25 cellular contexts compared by ENCODE assay signal in genomic region chr3:104069114-104069513, GRCh38.
DNase-seq lines count a peak whose midpoint lies in the region; ATAC-seq and TF ChIP-seq lines count a peak whose summit lies in the region.
"Had no signal": no experiment of that assay in that cellular context is flagged by ENCODE, and none has a peak within 500 bp of the region (broad histone marks: within the 10 kb centered on the region; RNA-seq: fewer than 3 reads in every experiment).

No MANE protein-coding gene starts in this region.

- H3F3A ChIP-seq in GM23248 (ENCODE audit: insufficient read depth) (no peaks in the 10 kb centered on the region), neural progenitor cell (ENCODE audit: low read depth) (no peaks in the 10 kb centered on the region)

- H3K9me3 Mint-ChIP-seq in neural progenitor cell = no peaks in the 10 kb centered on the region

- no peak overlapping the region for H3K9ac ChIP-seq in GM23248
- no peak overlapping the region for H3K9ac ChIP-seq in neural progenitor cell

- no peak for TF ChIP-seq POLR2A in body of pancreas (IDR thresholded peaks at IDR 0.05)

- H3K4me2 ChIP-seq in GM23248 (ENCODE audit: unreplicated experiment) = no peak overlapping the region
- no peak overlapping the region for H3K4me2 ChIP-seq in neural progenitor cell

- intact Hi-C loops in body of pancreas (cut with DNase I) = no loop called here

- TF ChIP-seq CTCF in body of pancreas (IDR thresholded peaks at IDR 0.05) = no peak
- TF ChIP-seq CTCF in neural progenitor cell (IDR thresholded peaks at IDR 0.05) = no peak
- no peak for TF ChIP-seq CTCF in GM13977 (IDR thresholded peaks at IDR 0.05; ENCODE audit: extremely low read depth, insufficient read depth, missing control alignments)

- no peaks in the 10 kb centered on the region for H3K4me1 Mint-ChIP-seq in neural progenitor cell
- H3K4me1 Mint-ChIP-seq: activated naive CD8-positive, alpha-beta T cell treated with anti-CD3 and anti-CD28 coated beads, Interleukin-2, amount 10 ng/mL, durations not matched to agents 7 days and 5 days had no signal

- ATAC-seq in body of pancreas = no peak
- ATAC-seq: activated CD4-positive, CD25-positive, alpha-beta regulatory T cell treated with anti-CD3 and anti-CD28 coated beads, Interleukin-2, amount 50 U/mL, for 24 hours; gastrocnemius medialis had no signal

- H3K4me3 Mint-ChIP-seq in neural progenitor cell = no peak overlapping the region
- H3K4me3 Mint-ChIP-seq: activated CD4-positive, alpha-beta memory T cell treated with anti-CD3 and anti-CD28 coated beads for 36 hours; activated naive CD8-positive, alpha-beta T cell treated with anti-CD3 and anti-CD28 coated beads, Interleukin-2, amount 10 ng/mL, durations not matched to agents 7 days and 5 days had no signal

- no peak overlapping the region for H3K27ac Mint-ChIP-seq in neural progenitor cell
- H3K27ac Mint-ChIP-seq: activated CD4-positive, alpha-beta memory T cell treated with anti-CD3 and anti-CD28 coated beads for 36 hours; activated naive CD8-positive, alpha-beta T cell treated with anti-CD3 and anti-CD28 coated beads, Interleukin-2, amount 10 ng/mL, durations not matched to agents 7 days and 5 days had no signal

- H2AFZ ChIP-seq in GM23248 = no peak overlapping the region
- no peak overlapping the region for H2AFZ ChIP-seq in neural progenitor cell (replicated peaks)

- H3K4me1 ChIP-seq in GM23248 (ENCODE audit: insufficient read depth) (no peaks in the 10 kb centered on the region), body of pancreas (no peaks in the 10 kb centered on the region), neural progenitor cell (no peaks in the 10 kb centered on the region)
- H3K4me1 ChIP-seq: esophagus squamous epithelium, gastrocnemius medialis, sigmoid colon, stomach, tibial artery had no signal

- H3K4me3 ChIP-seq in GM23248 = no peak overlapping the region
- no peak overlapping the region for H3K4me3 ChIP-seq in body of pancreas
- H3K4me3 ChIP-seq in neural progenitor cell = no peak overlapping the region
- H3K4me3 ChIP-seq: esophagus squamous epithelium, gastrocnemius medialis, sigmoid colon, stomach, tibial artery had no signal

- H3K27ac ChIP-seq in GM23248 = no peak overlapping the region
- no peak overlapping the region for H3K27ac ChIP-seq in body of pancreas
- no peak overlapping the region for H3K27ac ChIP-seq in neural progenitor cell
- H3K27ac ChIP-seq: C4-2B, esophagus squamous epithelium, gastrocnemius medialis, sigmoid colon, stomach, tibial artery had no signal

- DNase-seq in GM23248 (peak; percentile 1), NCI-H226 (peak; percentile 73), astrocyte of the hippocampus (ENCODE audit: low read depth, low spot score) (peak; percentile 1), kidney tubule cell (ENCODE audit: low spot score) (peak; percentile 88), body of pancreas (no peak), neural progenitor cell (ENCODE audit: low spot score) (no peak), NCI-H2227 treated with DMSO at 0.1 percent for 48 hours (lab: John Stamatoyannopoulos, UW) (no peak), GM13977 (ENCODE audit: low spot score) (no peak)
- DNase-seq: activated CD4-positive, alpha-beta memory T cell treated with anti-CD3 and anti-CD28 coated beads for 36 hours; activated effector memory CD4-positive, alpha-beta T cell treated with Interleukin-2 at 50 U/mL for 16 hours; activated naive CD8-positive, alpha-beta T cell treated with anti-CD3 and anti-CD28 coated beads, Interleukin-2, amount 10 ng/mL, durations not matched to agents 7 days and 5 days; cortex of kidney; esophagus squamous epithelium; gastrocnemius medialis; hypothalamus; NCI-H1092 treated with DMSO at 0.1 percent for 48 hours; NCI-H187 treated with DMSO at 0.1 percent for 48 hours; NCI-H345; NCI-H82; Right ventricle myocardium superior; sigmoid colon; stomach; tibial artery had no signal

- H3K9me3 ChIP-seq in GM23248 (ENCODE audit: low read depth) (no peaks in the 10 kb centered on the region), body of pancreas (no peaks in the 10 kb centered on the region), neural progenitor cell (ENCODE audit: low read depth) (no peaks in the 10 kb centered on the region)
- H3K9me3 ChIP-seq: esophagus squamous epithelium, gastrocnemius medialis, sigmoid colon, stomach, tibial artery had no signal

- no peaks in the 10 kb centered on the region for H3K36me3 ChIP-seq in GM23248 (ENCODE audit: low read depth)
- H3K36me3 ChIP-seq in body of pancreas (replicated peaks in 1 of 2; ENCODE audit: insufficient read depth in 1 of 2, low read depth in 2 of 2) = no peaks in the 10 kb centered on the region
- no peaks in the 10 kb centered on the region for H3K36me3 ChIP-seq in neural progenitor cell
- H3K36me3 ChIP-seq: esophagus squamous epithelium, gastrocnemius medialis, sigmoid colon, stomach, tibial artery had no signal

- no peaks in the 10 kb centered on the region for H3K36me3 Mint-ChIP-seq in neural progenitor cell
- H3K36me3 Mint-ChIP-seq: activated CD4-positive, alpha-beta memory T cell treated with anti-CD3 and anti-CD28 coated beads for 36 hours; activated naive CD8-positive, alpha-beta T cell treated with anti-CD3 and anti-CD28 coated beads, Interleukin-2, amount 10 ng/mL, durations not matched to agents 7 days and 5 days had no signal

- H3K27me3 ChIP-seq in GM23248 (replicated peaks; ENCODE audit: insufficient read depth) (no peaks in the 10 kb centered on the region), body of pancreas (no peaks in the 10 kb centered on the region), neural progenitor cell (no peaks in the 10 kb centered on the region)
- H3K27me3 ChIP-seq: esophagus squamous epithelium, gastrocnemius medialis, sigmoid colon, stomach, tibial artery had no signal

- no peaks in the 10 kb centered on the region for H3K27me3 Mint-ChIP-seq in neural progenitor cell (ENCODE audit: insufficient read depth, low read depth)
- H3K27me3 Mint-ChIP-seq: activated CD4-positive, alpha-beta memory T cell treated with anti-CD3 and anti-CD28 coated beads for 36 hours; activated naive CD8-positive, alpha-beta T cell treated with anti-CD3 and anti-CD28 coated beads, Interleukin-2, amount 10 ng/mL, durations not matched to agents 7 days and 5 days had no signal

- in situ Hi-C loops in GM23248 (cut with MboI) = no loop called here
- in situ Hi-C loops in GM13977 (cut with MboI; ENCODE audit: low pct_unique_long_range_greater_than_20kb, low sequenced_read_pairs, unreplicated experiment) = no loop called here

- 21 to 24% methylated on average over 3 of the region's 3 CpGs for WGBS in GM23248 (ENCODE audit: low coverage in 1 of 2, low lambda C conversion rate in 2 of 2, missing lambda C conversion rate in 2 of 2), 2 experiments
- WGBS in body of pancreas, 2 donors = 31 to 43% methylated on average over 3 of the region's 3 CpGs

- H4K20me1 ChIP-seq in GM23248 (ENCODE audit: insufficient read depth) (no peaks in the 10 kb centered on the region), neural progenitor cell (ENCODE audit: low read depth) (no peaks in the 10 kb centered on the region)

- H3K79me2 ChIP-seq in GM23248 (ENCODE audit: insufficient read depth) (no peaks in the 10 kb centered on the region), neural progenitor cell (ENCODE audit: low read depth) (no peaks in the 10 kb centered on the region)

- H3K9me2 ChIP-seq in GM23248 (ENCODE audit: insufficient read depth) = no peaks in the 10 kb centered on the region

Comparison
In these comparisons a context has a peak if more than half of its experiments do, and no peak if none do; other contexts are left out.
1. DNase-seq: peak in GM23248 (single experiment), NCI-H226 (single experiment), astrocyte of the hippocampus (single experiment) and kidney tubule cell (single experiment); none in body of pancreas (0 of 4), neural progenitor cell (single experiment), NCI-H2227 treated with DMSO at 0.1 percent for 48 hours (single experiment) and GM13977 (single experiment).